ENCODE assay signal across 8 cellular contexts in genomic region chrX:72245461-72246089, GRCh38. TPM values are rescaled to one million over a fixed set of nuclear protein-coding genes. Genes with fewer than 3 reads are reported as not detected.
A peak's percentile ranks its signal among the peaks of the same experiment; 100 is the strongest.
DNase-seq lines count a peak whose midpoint lies in the region; ATAC-seq, FAIRE-seq and TF ChIP-seq lines count a peak whose summit lies in the region.

No MANE protein-coding gene starts in this region.

- H3K9me3 ChIP-seq in breast epithelium (no peaks in the 10 kb centered on the region), kidney (ENCODE audit: control insufficient read depth in 1 of 2, low read length in 2 of 2) (no peaks in the 10 kb centered on the region)

- intact Hi-C loops in breast epithelium (cut with DNase I; ENCODE audit: low total_unique reads), result no loop called here
- intact Hi-C loops in kidney (cut with DNase I), result no loop called here

- TF ChIP-seq CTCF in GM12872 (IDR thresholded peaks at IDR 0.05; ENCODE audit: insufficient read depth, low read depth, low read length) (peak; percentile 70), breast epithelium (IDR thresholded peaks at IDR 0.05) (peak; percentile 27 to 61 (median 34)), kidney (IDR thresholded peaks at IDR 0.05; ENCODE audit: borderline replicate concordance, extremely low read depth, insufficient read depth) (peak; percentile 73)

- H3K4me3 ChIP-seq in breast epithelium (no peak overlapping the region), kidney (ENCODE audit: low read length in 2 of 2) (no peak overlapping the region)

- no peak for ATAC-seq in GM19324 (IDR thresholded peaks at IDR 0.05; ENCODE audit: low FRiP score, unreplicated experiment)

- no peak for FAIRE-seq in kidney (lab: Jason Lieb, UNC)

- H3K4me1 ChIP-seq in breast epithelium (no peaks in the 10 kb centered on the region), kidney (ENCODE audit: control insufficient read depth in 1 of 2, insufficient read depth in 1 of 2, low read depth in 1 of 2, low read length in 2 of 2) (peaks cover 0 to 3% of the 10 kb centered on the region in 2 donors)

- peaks cover 0 to 14% of the 10 kb centered on the region in 2 donors for H3K27me3 ChIP-seq in breast epithelium

- H3K9ac ChIP-seq in kidney (ENCODE audit: low read length in 2 of 2), result no peak overlapping the region

- H3K27ac ChIP-seq in breast epithelium, result no peak overlapping the region
- H3K27ac ChIP-seq in kidney (ENCODE audit: low read depth in 2 of 2, low read length in 2 of 2), result no peak overlapping the region

- no peak for TF ChIP-seq POLR2A in breast epithelium (IDR thresholded peaks at IDR 0.05)

- DNase-seq in 8988T, result peak; percentile 61
- peak; percentile 31 for DNase-seq in NCI-H1048 (lab: John Stamatoyannopoulos, UW)
- peak; percentile 27 for DNase-seq in T-helper 9 cell
- DNase-seq in breast epithelium (ENCODE audit: low spot score in 2 of 2), result peak in 1 of 2 donors; percentile 26
- no peak for DNase-seq in kidney
- DNase-seq in stimulated activated CD8-positive, alpha-beta memory T cell treated with anti-CD3 and anti-CD28 coated beads, Interleukin-4, amount 100 ng/mL, for 1 hour (ENCODE audit: low read depth in 2 of 2, low spot score in 1 of 2), result peak; percentile 5 to 12

- H3K36me3 ChIP-seq in breast epithelium (no peaks in the 10 kb centered on the region), kidney (ENCODE audit: control insufficient read depth in 1 of 2, insufficient read depth in 2 of 2, low read length in 2 of 2) (no peaks in the 10 kb centered on the region)

RNA-seq across cellular contexts. Expression of gene ERCC6L, which starts 6.7 kb away (rescaled TPM):
- under 1 TPM in 2 of 3 donors, not detected in 1; 0.15 to 0.33 TPM for total RNA-seq in breast epithelium
- 0.16 TPM for total RNA-seq in kidney
- not detected for polyA plus RNA-seq in kidney (ENCODE audit: insufficient read depth, low read depth, low replicate concordance)

RNA-seq across cellular contexts. Expression of gene RPS4X, which starts 31.5 kb away (rescaled TPM):
- total RNA-seq in breast epithelium, result 1,000 to 10,000 TPM in 2 of 3 donors, 100 to 1,000 TPM in 1; 849 to 1,764 (median 1,655) TPM
- 1,027 TPM for total RNA-seq in kidney
- polyA plus RNA-seq in kidney (ENCODE audit: insufficient read depth, low read depth, low replicate concordance), result 1,047 TPM
